20 cellular contexts compared by ENCODE assay signal in the genomic region with DNA sequence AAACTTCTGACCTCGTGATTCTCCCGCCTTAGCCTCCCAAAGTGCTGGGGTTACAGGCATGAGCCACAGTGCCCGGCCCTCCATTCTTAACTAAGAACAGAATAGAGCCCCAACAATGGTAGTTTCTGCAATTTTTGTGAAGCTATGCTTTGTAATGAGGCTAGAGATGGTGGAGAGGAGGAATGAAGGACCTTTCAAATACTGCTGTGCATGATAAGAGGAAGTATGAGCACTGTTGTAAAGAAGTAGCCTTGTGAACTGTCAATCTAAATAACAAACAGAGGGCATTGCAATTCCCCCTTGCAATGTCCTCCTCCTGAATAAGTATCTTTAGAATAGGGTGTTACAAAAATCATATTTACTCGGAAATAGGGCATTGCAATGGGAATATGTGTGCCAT.
"Had no signal": no experiment of that assay in that cellular context is flagged by ENCODE, and none has a peak within 500 bp of the region (broad histone marks: within the 10 kb centered on the region; RNA-seq: fewer than 3 reads in every experiment).

No MANE protein-coding gene starts in this region.

- H3K36me3 ChIP-seq: esophagus squamous epithelium, gastroesophageal sphincter, neutrophil, right lobe of liver, tibial nerve had no signal

- H3K27me3 ChIP-seq: right lobe of liver, testis, tibial nerve had no signal

- ATAC-seq: gastroesophageal sphincter; left lobe of liver; mucosa of descending colon; naive thymus-derived CD8-positive, alpha-beta T cell; psoas muscle; right lobe of liver; stimulated activated memory B cell treated with anti-CD40 and anti-IgM and Interleukin-4, amounts not matched to agents 10 μg/mL and 1 μg/mL and 100 μg/mL, for 72 hours had no signal

- H3K9me3 Mint-ChIP-seq: stimulated activated memory B cell treated with anti-CD40 and anti-IgM and Interleukin-4, amounts not matched to agents 10 μg/mL and 1 μg/mL and 100 μg/mL, for 72 hours; stimulated activated naive CD8-positive, alpha-beta T cell treated with anti-CD3 and anti-CD28 coated beads, Interleukin-15, Interleukin-2, amounts not matched to agents 100 ng/mL and 50 ng/mL, for 24 hours had no signal

- H3K27ac Mint-ChIP-seq: naive thymus-derived CD8-positive, alpha-beta T cell; stimulated activated memory B cell treated with anti-CD40 and anti-IgM and Interleukin-4, amounts not matched to agents 10 μg/mL and 1 μg/mL and 100 μg/mL, for 72 hours; stimulated activated naive CD8-positive, alpha-beta T cell treated with anti-CD3 and anti-CD28 coated beads, Interleukin-15, Interleukin-2, amounts not matched to agents 100 ng/mL and 50 ng/mL, for 24 hours had no signal

- H3K27ac ChIP-seq: gastroesophageal sphincter, neutrophil, psoas muscle, right lobe of liver, testis, tibial nerve had no signal

- H3K4me1 Mint-ChIP-seq: naive thymus-derived CD8-positive, alpha-beta T cell; stimulated activated memory B cell treated with anti-CD40 and anti-IgM and Interleukin-4, amounts not matched to agents 10 μg/mL and 1 μg/mL and 100 μg/mL, for 72 hours had no signal

- H3K4me3 ChIP-seq: esophagus squamous epithelium, gastroesophageal sphincter, mucosa of descending colon, psoas muscle, right lobe of liver, testis, tibial nerve had no signal

- DNase-seq: dermis blood vessel endothelial cell; esophagus squamous epithelium; foreskin fibroblast; glutamatergic neuron; islet precursor cell; mammary epithelial cell; mucosa of descending colon; naive thymus-derived CD8-positive, alpha-beta T cell; psoas muscle; retina; right lobe of liver; stimulated activated CD4-positive, alpha-beta T cell treated with anti-CD3 and anti-CD28 coated beads, Interleukin-1b, Interleukin-23, amount 100 ng/mL, for 48 hours; stimulated activated CD4-positive, alpha-beta T cell treated with anti-CD3 and anti-CD28 coated beads, Interleukin-4, amount 100 ng/mL, for 24 hours; testis had no signal

- H3K36me3 Mint-ChIP-seq: naive thymus-derived CD8-positive, alpha-beta T cell; stimulated activated memory B cell treated with anti-CD40 and anti-IgM and Interleukin-4, amounts not matched to agents 10 μg/mL and 1 μg/mL and 100 μg/mL, for 72 hours had no signal

- H3K4me1 ChIP-seq: gastroesophageal sphincter, psoas muscle, right lobe of liver, testis had no signal

- H3K9me3 ChIP-seq: esophagus squamous epithelium, gastroesophageal sphincter, mucosa of descending colon, neutrophil, psoas muscle, right lobe of liver, testis had no signal

- H3K4me3 Mint-ChIP-seq: naive thymus-derived CD8-positive, alpha-beta T cell; stimulated activated memory B cell treated with anti-CD40 and anti-IgM and Interleukin-4, amounts not matched to agents 10 μg/mL and 1 μg/mL and 100 μg/mL, for 72 hours; stimulated activated naive CD8-positive, alpha-beta T cell treated with anti-CD3 and anti-CD28 coated beads, Interleukin-15, Interleukin-2, amounts not matched to agents 100 ng/mL and 50 ng/mL, for 24 hours had no signal
